Comparison of ENCODE assay signal across 10 cellular contexts in genomic region chr9:109600142-109600541, GRCh38.
DNase-seq lines count a peak whose midpoint lies in the region; ATAC-seq, FAIRE-seq and TF ChIP-seq lines count a peak whose summit lies in the region.
"Had no signal": no experiment of that assay in that cellular context is flagged by ENCODE, and none has a peak within 500 bp of the region (broad histone marks: within the 10 kb centered on the region; RNA-seq: fewer than 3 reads in every experiment).

No MANE protein-coding gene starts in this region.

- H3K4me1 ChIP-seq in A549: no peaks in the 10 kb centered on the region
- no peaks in the 10 kb centered on the region for H3K4me1 ChIP-seq in foreskin keratinocyte
- H3K4me1 ChIP-seq: BLaER1 had no signal

- no peak for TF ChIP-seq POLR2A in A549 (IDR thresholded peaks at IDR 0.05; ENCODE audit: low read length)
- no peak for TF ChIP-seq POLR2A in H54 (IDR thresholded peaks at IDR 0.05; ENCODE audit: low read depth, low read length)

- peaks cover 29% of the 10 kb centered on the region for H3K27me3 ChIP-seq in foreskin keratinocyte
- H3K27me3 ChIP-seq: BLaER1 had no signal

- no peak overlapping the region for H3K4me2 ChIP-seq in A549
- H3K4me2 ChIP-seq: BLaER1 had no signal

- H3K4me3 ChIP-seq in A549: no peak overlapping the region
- H3K4me3 ChIP-seq: BLaER1 had no signal

- FAIRE-seq in A549 (lab: Jason Lieb, UNC) (no peak), H54 (lab: Jason Lieb, UNC) (peak; percentile 90)

- TF ChIP-seq RAD21 in A549 (conservative IDR thresholded peaks at IDR 0.05 in 1 of 2, IDR thresholded peaks at IDR 0.05 in 1 of 2): no peak

- 29% methylated on average over 2 of the region's 2 CpGs for WGBS in A549 (ENCODE audit: missing lambda C conversion rate)

- CTCF ChIA-PET in A549 (lab: Yijun Ruan, JAX): interaction anchor here (0.7 kb wide), 1 partner anchor 11 kb away, joined by 3 read pairs; no protein-coding TSS in a partner anchor

- no peaks in the 10 kb centered on the region for H3K9me3 ChIP-seq in A549
- H3K9me3 ChIP-seq: BLaER1 had no signal

- POLR2A ChIA-PET in A549 (lab: Yijun Ruan, JAX): no interaction called here

- TF ChIP-seq EP300 in A549 (IDR thresholded peaks at IDR 0.05): no peak

- TF ChIP-seq CTCF in A549 (IDR thresholded peaks at IDR 0.05) (no peak), foreskin keratinocyte (conservative IDR thresholded peaks at IDR 0.05) (no peak)

- ATAC-seq in A549 (peak; percentile 24 to 39; a peak in 2 of 6 replicates), foreskin keratinocyte (peak; percentile 18)

- H3K27ac ChIP-seq in A549 (no peak overlapping the region), foreskin keratinocyte (no peak overlapping the region)
- H3K27ac ChIP-seq: BLaER1 had no signal

- DNase-seq in A549 (ENCODE audit: low read depth in 1 of 2, low spot score in 1 of 2) (no peak), H54 (ENCODE audit: insufficient read length, low spot score) (peak; percentile 49), T1000 (lab: John Stamatoyannopoulos, UW) (peak; percentile 33), foreskin keratinocyte (peak; percentile 2 to 9), NCI-H187 (lab: John Stamatoyannopoulos, UW) (no peak), superior temporal gyrus (ENCODE audit: extremely low spot score) (no peak)
- DNase-seq in activated CD4-positive, CD25-positive, alpha-beta regulatory T cell treated with anti-CD3 and anti-CD28 coated beads, Interleukin-2, amount 50 U/mL, for 72 hours: no peak
- DNase-seq in activated CD4-positive, alpha-beta T cell treated with anti-CD3 and anti-CD28 coated beads, Interleukin-2, amount 50 U/mL, for 48 hours: no peak
- DNase-seq: stimulated activated CD4-positive, alpha-beta T cell treated with anti-CD3 and anti-CD28 coated beads, Interleukin-12 subunit alpha, Interleukin-12 subunit beta, amount 100 ng/mL, for 4 hours had no signal

TF ChIP-seq in A549, 52 proteins besides CTCF, POLR2A, EP300 and RAD21:
- no peak for TF ChIP-seq CHD2 (IDR thresholded peaks at IDR 0.05; ENCODE audit: low read length, partially characterized antibody)
- no peak for TF ChIP-seq RFX5 (IDR thresholded peaks at IDR 0.05)
- no peak for TF ChIP-seq SMC3 (IDR thresholded peaks at IDR 0.05)
- no peak for TF ChIP-seq TFCP2L1 (CRISPR knock-in tag; IDR thresholded peaks at IDR 0.05)
- no peak for TF ChIP-seq HOXA7 (CRISPR knock-in tag; IDR thresholded peaks at IDR 0.05)
- no peak for TF ChIP-seq E2F6 (IDR thresholded peaks at IDR 0.05; ENCODE audit: borderline replicate concordance, low read depth)
- no peak for TF ChIP-seq GATA3 (IDR thresholded peaks at IDR 0.05; ENCODE audit: borderline replicate concordance)
- TF ChIP-seq JUNB (IDR thresholded peaks at IDR 0.05): no peak
- TF ChIP-seq ZNF302 (CRISPR knock-in tag; IDR thresholded peaks at IDR 0.05): no peak
- TF ChIP-seq, protein P1, sequence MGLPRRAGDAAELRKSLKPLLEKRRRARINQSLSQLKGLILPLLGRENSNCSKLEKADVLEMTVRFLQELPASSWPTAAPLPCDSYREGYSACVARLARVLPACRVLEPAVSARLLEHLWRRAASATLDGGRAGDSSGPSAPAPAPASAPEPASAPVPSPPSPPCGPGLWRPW (IDR thresholded peaks at IDR 0.05): no peak
- TF ChIP-seq NR3C1 (IDR thresholded peaks at IDR 0.05): no peak
- TF ChIP-seq RARB (CRISPR knock-in tag; IDR thresholded peaks at IDR 0.05): no peak
- TF ChIP-seq ZC3H11A (IDR thresholded peaks at IDR 0.05): no peak
- TF ChIP-seq CBX2 (IDR thresholded peaks at IDR 0.05; ENCODE audit: borderline replicate concordance, low read depth): no peak
- no peak for TF ChIP-seq FOXS1 (CRISPR knock-in tag; IDR thresholded peaks at IDR 0.05)
- TF ChIP-seq ZSCAN20 (CRISPR knock-in tag; IDR thresholded peaks at IDR 0.05): no peak
- TF ChIP-seq ZFP36 (IDR thresholded peaks at IDR 0.05; ENCODE audit: borderline replicate concordance, partially characterized antibody): no peak
- TF ChIP-seq HDAC2 (IDR thresholded peaks at IDR 0.05): no peak
- TF ChIP-seq CBX8 (IDR thresholded peaks at IDR 0.05): no peak

Comparison
In these comparisons a context has a peak if more than half of its experiments do, and no peak if none do; other contexts are left out.
1. DNase-seq: peak in H54 (single experiment), T1000 (single experiment) and foreskin keratinocyte (2 of 2); none in A549 (0 of 2), activated CD4-positive, CD25-positive, alpha-beta regulatory T cell treated with anti-CD3 and anti-CD28 coated beads, Interleukin-2, amount 50 U/mL, for 72 hours (single experiment), NCI-H187 (0 of 2), superior temporal gyrus (single experiment) and activated CD4-positive, alpha-beta T cell treated with anti-CD3 and anti-CD28 coated beads, Interleukin-2, amount 50 U/mL, for 48 hours (0 of 2).